Comparison of ENCODE assay signal across 10 cellular contexts in genomic region chr3:27521179-27521871, GRCh38. TPM values are rescaled to one million over a fixed set of nuclear protein-coding genes. Genes with fewer than 3 reads are reported as not detected.
DNase-seq lines count a peak whose midpoint lies in the region; ATAC-seq, FAIRE-seq and TF ChIP-seq lines count a peak whose summit lies in the region.
"Had no signal": no experiment of that assay in that cellular context is flagged by ENCODE, and none has a peak within 500 bp of the region (broad histone marks: within the 10 kb centered on the region; RNA-seq: fewer than 3 reads in every experiment).

No MANE protein-coding gene starts in this region.

- ATAC-seq in K562 (no peak), HepG2 (peak; percentile 96), HG02852 (IDR thresholded peaks at IDR 0.05; ENCODE audit: unreplicated experiment) (no peak), HG02884 (IDR thresholded peaks at IDR 0.05; ENCODE audit: unreplicated experiment) (no peak)

- H4K20me1 ChIP-seq in K562 (replicated peaks; ENCODE audit: control insufficient read depth, insufficient read depth, low read length), result no peaks in the 10 kb centered on the region
- H4K20me1 ChIP-seq in HepG2 (ENCODE audit: insufficient read depth, low read length), result no peaks in the 10 kb centered on the region

- in situ Hi-C loops in K562 (cut with MboI) (no loop called here), HepG2 (cut with HindIII; ENCODE audit: extremely low pct_ligation_motif_present, low pct_unique_long_range_greater_than_20kb) (no loop called here)

- H3K9ac ChIP-seq in K562 (ENCODE audit: insufficient read depth in 1 of 2, low read depth in 2 of 2, low read length in 2 of 2) (no peak overlapping the region), HepG2 (ENCODE audit: insufficient read depth, low read depth, low read length) (no peak overlapping the region)

- H3K9me1 ChIP-seq in K562 (ENCODE audit: control insufficient read depth, insufficient read depth, low read length), result no peaks in the 10 kb centered on the region

- H3K4me2 ChIP-seq in K562 (ENCODE audit: insufficient read depth, low read length), result no peak overlapping the region
- H3K4me2 ChIP-seq in HepG2 (ENCODE audit: low read depth, low read length), result peak overlapping the region; percentile 48

- POLR2A ChIA-PET in K562 (lab: Yijun Ruan, JAX), result no interaction called here
- POLR2A ChIA-PET in HepG2 (lab: Yijun Ruan, JAX), result interaction anchor here (0.9 kb wide), 2 partner anchors 12 to 37 kb away, joined by 3 read pairs; partner anchors contain the start of gene SLC4A7

- 1% methylated on average over 5 of the region's 5 CpGs for WGBS in K562 (ENCODE audit: insufficient coverage, low coverage, missing lambda C conversion rate)
- 1% methylated on average over 5 of the region's 5 CpGs for WGBS in HepG2 (ENCODE audit: low lambda C conversion rate)

- H2AFZ ChIP-seq in K562 (ENCODE audit: low read depth, low read length) (no peak overlapping the region), HepG2 (ENCODE audit: low read length) (peak overlapping the region; percentile 23)

- H3K27ac ChIP-seq in K562 (ENCODE audit: extremely low read depth, low read depth, low read length) (no peak overlapping the region), HepG2 (ENCODE audit: extremely low read length, insufficient read depth, low read length) (peak overlapping the region; percentile 17), substantia nigra (ENCODE audit: low read depth, low read length, poor library complexity, severe bottlenecking) (no peak overlapping the region)

- intact Hi-C loops in K562 (cut with micrococcal nuclease), result no loop called here
- intact Hi-C loops in HepG2 (cut with micrococcal nuclease; ENCODE audit: unreplicated experiment), result no loop called here

- CTCF ChIA-PET in K562 (lab: Yijun Ruan, JAX; ENCODE audit: low intra/inter-chr PET ratio) (no interaction called here), HepG2 (lab: Yijun Ruan, JAX; ENCODE audit: low intra/inter-chr PET ratio, low total read pairs) (no interaction called here)

- H3K79me2 ChIP-seq in K562 (ENCODE audit: control insufficient read depth, insufficient read depth, low read length), result no peaks in the 10 kb centered on the region
- no peaks in the 10 kb centered on the region for H3K79me2 ChIP-seq in HepG2 (ENCODE audit: insufficient read depth, low read length)

- TF ChIP-seq POLR2A in K562 (conservative IDR thresholded peaks at IDR 0.05), result no peak
- no peak for TF ChIP-seq POLR2A in HepG2 (IDR thresholded peaks at IDR 0.05; ENCODE audit: insufficient read depth in 1 of 2, low read depth in 2 of 2, low read length in 2 of 2)

- BruUV-seq in K562 (replicated peaks; lab: Mats Ljungman, UMichigan) (no TSS peak), HepG2 (replicated peaks; lab: Mats Ljungman, UMichigan) (no TSS peak)

- TF ChIP-seq CTCF in K562 (IDR thresholded peaks at IDR 0.05 in 2 of 3, conservative IDR thresholded peaks at IDR 0.05 in 1 of 3; ENCODE audit: insufficient read depth in 2 of 3, low read depth in 1 of 3, low read length in 3 of 3) (no peak), HepG2 (CRISPR knock-in tag; IDR thresholded peaks at IDR 0.05) (no peak)

- DNase-seq in AG08395 (ENCODE audit: low spot score) (peak; percentile 82), Kasumi-1 (lab: John Stamatoyannopoulos, UW) (peak; percentile 19 to 22), K562 (ENCODE audit: extremely low read depth in 1 of 4, low spot score in 3 of 4) (no peak), HepG2 (ENCODE audit: low spot score) (peak; percentile 69), substantia nigra (lab: John Stamatoyannopoulos, UW) (no peak)
- DNase-seq in stimulated activated CD4-positive, alpha-beta T cell treated with anti-CD3 and anti-CD28 coated beads, Interleukin-4, amount 100 ng/mL, for 4 hours, result no peak
- DNase-seq: DND-41, NCI-H2081 treated with DMSO at 0.1 percent for 48 hours had no signal

- H3K36me3 ChIP-seq in K562 (ENCODE audit: control insufficient read depth, insufficient read depth, low read length), result no peaks in the 10 kb centered on the region
- no peaks in the 10 kb centered on the region for H3K36me3 ChIP-seq in HepG2 (replicated peaks in 1 of 2; ENCODE audit: control insufficient read depth in 1 of 2, insufficient read depth in 2 of 2, low read length in 2 of 2)

- no peaks in the 10 kb centered on the region for H3K27me3 ChIP-seq in K562 (ENCODE audit: control insufficient read depth in 2 of 2, insufficient read depth in 2 of 2, low read length in 2 of 2)
- H3K27me3 ChIP-seq in HepG2 (ENCODE audit: control insufficient read depth in 1 of 2, insufficient read depth in 2 of 2, low read length in 2 of 2), result no peaks in the 10 kb centered on the region

- H3K4me3 ChIP-seq in K562, result no peak overlapping the region
- peak overlapping the region in 1 of 3 experiments; percentile 19; a peak in 1 of 6 replicates for H3K4me3 ChIP-seq in HepG2 (replicated peaks in 1 of 3; ENCODE audit: insufficient read depth in 1 of 3, low read depth in 2 of 3, low read length in 3 of 3)

- FAIRE-seq in K562 (lab: Jason Lieb, UNC), result no peak
- FAIRE-seq in HepG2 (lab: Jason Lieb, UNC), result peak; percentile 30

- TF ChIP-seq EP300 in K562 (IDR thresholded peaks at IDR 0.05; ENCODE audit: low read length) (no peak), HepG2 (IDR thresholded peaks at IDR 0.05; ENCODE audit: low read depth in 2 of 2, low read length in 2 of 2) (peak in 1 of 2 experiments; percentile 66; a peak in 2 of 4 replicates), HepG2 (CRISPR knock-in tag; IDR thresholded peaks at IDR 0.05; ENCODE audit: borderline replicate concordance) (no peak)

- H3K9me3 ChIP-seq in K562 (replicated peaks; ENCODE audit: control insufficient read depth, insufficient read depth, low read depth, low read length) (no peaks in the 10 kb centered on the region), HepG2 (ENCODE audit: low read length) (no peaks in the 10 kb centered on the region)

- TF ChIP-seq RAD21 in K562 (CRISPR knock-in tag; conservative IDR thresholded peaks at IDR 0.05 in 1 of 2, IDR thresholded peaks at IDR 0.05 in 1 of 2) (no peak), HepG2 (CRISPR knock-in tag; IDR thresholded peaks at IDR 0.05) (no peak)

- H3K4me1 ChIP-seq in K562 (replicated peaks in 1 of 2; ENCODE audit: control insufficient read depth in 2 of 2, insufficient read depth in 2 of 2, low read length in 2 of 2) (no peaks in the 10 kb centered on the region), HepG2 (ENCODE audit: insufficient read depth, low read length) (peaks cover 30% of the 10 kb centered on the region)

TF ChIP-seq in K562, 482 proteins besides CTCF, POLR2A, EP300 and RAD21 (continues in another document):
- TF ChIP-seq POLR3A (IDR thresholded peaks at IDR 0.05; ENCODE audit: borderline replicate concordance, extremely low read depth, insufficient read depth, insufficient read length), result no peak

TF ChIP-seq in HepG2, 621 proteins besides CTCF, POLR2A, EP300 and RAD21 (continues in another document):
- TF ChIP-seq NR2F6 (IDR thresholded peaks at IDR 0.05), result peak; percentile 56
- TF ChIP-seq NR2F6 (CRISPR knock-in tag; IDR thresholded peaks at IDR 0.05), result peak; percentile 77
- TF ChIP-seq MAFK (conservative IDR thresholded peaks at IDR 0.05 in 1 of 2, IDR thresholded peaks at IDR 0.05 in 1 of 2; ENCODE audit: low read length in 2 of 2), result peak; percentile 37 to 54; a peak in 2 of 4 replicates
- 0 out of 2 replicates have a peak, but pooled peaks have one; percentile 30 for TF ChIP-seq THAP11 (CRISPR knock-in tag; IDR thresholded peaks at IDR 0.05)

RNA-seq across cellular contexts. Expression of gene SLC4A7, which starts 37.1 kb away (rescaled TPM):
- total RNA-seq in K562 (2011; cell fraction: chromatin; rRNA removed; ENCODE audit: low replicate concordance), result 19.1 and 50.3 TPM in 2 replicates
- 8.2 and 11.8 TPM in 2 replicates for total RNA-seq in K562 (2011; cell fraction: nucleolus; rRNA removed)
- total RNA-seq in K562 (2011; cell fraction: nucleoplasm; rRNA removed), result 17.5 and 23.4 TPM in 2 replicates
- 6.6 and 9.3 TPM in 2 replicates for total RNA-seq in K562 (2014; rRNA removed)
- total RNA-seq in K562 (2014; rRNA removed; fragmentation: Illumina TruSeq; extraction: Trizol), result 13.6 and 17.8 TPM in 2 replicates
- 8.0 and 9.3 TPM in 2 replicates for total RNA-seq in K562 (2015; rRNA removed; fragmentation: Illumina TruSeq; extraction: Trizol)
- total RNA-seq in K562 (2021), result 8.3 and 8.4 TPM in 2 replicates
- polyA plus RNA-seq in K562 (2011; rRNA removed), result 6.0 and 8.1 TPM in 2 replicates
- polyA plus RNA-seq in K562 (2011; cell fraction: cytosol; rRNA removed), result 1.6 and 2.9 TPM in 2 replicates
- 5.0 and 8.5 TPM in 2 replicates for polyA plus RNA-seq in K562 (2011; cell fraction: nucleus; rRNA removed)
- 2.5 and 2.7 TPM in 2 replicates for polyA plus RNA-seq in K562 (2012)
- 4.5 and 5.3 TPM in 2 replicates for polyA plus RNA-seq in K562 (2014; fragmentation: Illumina TruSeq; extraction: Trizol)
- 1 to 10 TPM; 1.7 to 1.9 TPM for polyA plus RNA-seq in K562 (2014; fragmentation: Nextera tagmentation; extraction: Ambion mirVana)
- 3.3 and 5.6 TPM in 2 replicates for polyA plus RNA-seq in K562 (2014; rRNA removed)
- polyA minus RNA-seq in K562 (2011; rRNA and poly(A)+ RNA removed), result 22.2 and 31.1 TPM in 2 replicates
- polyA minus RNA-seq in K562 (2011; cell fraction: cytosol; rRNA and poly(A)+ RNA removed), result 13.2 and 14.6 TPM in 2 replicates
- polyA minus RNA-seq in K562 (2011; cell fraction: nucleus; rRNA and poly(A)+ RNA removed), result 11.0 and 14.7 TPM in 2 replicates
- 34.0 and 43.8 TPM in 2 replicates for total RNA-seq in HepG2 (2016; rRNA removed; fragmentation: Illumina TruSeq; extraction: Trizol)
- 34.8 and 42.1 TPM in 2 replicates for total RNA-seq in HepG2 (2016; cell fraction: cytosol; rRNA removed; fragmentation: Illumina TruSeq; extraction: Trizol; ENCODE audit: low read depth)
- 29.3 and 44.3 TPM in 2 replicates for total RNA-seq in HepG2 (2016; cell fraction: insoluble cytoplasmic fraction; rRNA removed; fragmentation: Illumina TruSeq; extraction: Trizol)
- total RNA-seq in HepG2 (2016; cell fraction: membrane; rRNA removed; fragmentation: Illumina TruSeq; extraction: Trizol), result 28.7 and 35.6 TPM in 2 replicates
- total RNA-seq in HepG2 (2016; cell fraction: nucleus; rRNA removed; fragmentation: Illumina TruSeq; extraction: Trizol), result 71.7 and 82.7 TPM in 2 replicates
- 11.5 and 16.4 TPM in 2 replicates for polyA plus RNA-seq in HepG2 (2011; rRNA removed)
- 4.3 and 6.6 TPM in 2 replicates for polyA plus RNA-seq in HepG2 (2011; cell fraction: cytosol; rRNA removed)
- polyA plus RNA-seq in HepG2 (2011; cell fraction: nucleus; rRNA removed), result 25.4 and 28.4 TPM in 2 replicates
- polyA plus RNA-seq in HepG2 (2012), result 17.0 and 18.8 TPM in 2 replicates
- polyA plus RNA-seq in HepG2 (2016; cell fraction: cytosol; fragmentation: Illumina TruSeq; extraction: Trizol; ENCODE audit: low read depth), result 0.26 and 0.35 TPM in 2 replicates
- 5.9 and 6.7 TPM in 2 replicates for polyA plus RNA-seq in HepG2 (2016; cell fraction: insoluble cytoplasmic fraction; fragmentation: Illumina TruSeq; extraction: Trizol; ENCODE audit: low read depth)
- polyA plus RNA-seq in HepG2 (2016; cell fraction: membrane; fragmentation: Illumina TruSeq; extraction: Trizol; ENCODE audit: low read depth), result 0.84 and 1.2 TPM in 2 replicates
- 35.5 and 37.9 TPM in 2 replicates for polyA plus RNA-seq in HepG2 (2016; cell fraction: nucleus; fragmentation: Illumina TruSeq; extraction: Trizol; ENCODE audit: insufficient read depth, low read depth)
- polyA minus RNA-seq in HepG2 (2011; rRNA and poly(A)+ RNA removed; ENCODE audit: low replicate concordance), result 15.4 and 26.8 TPM in 2 replicates
- polyA minus RNA-seq in HepG2 (2011; cell fraction: cytosol; rRNA and poly(A)+ RNA removed), result 51.8 and 52.8 TPM in 2 replicates
- 130 and 149 TPM in 2 replicates for polyA minus RNA-seq in HepG2 (2011; cell fraction: nucleus; rRNA and poly(A)+ RNA removed)

Comparison
In these comparisons a context has a peak if more than half of its experiments do, and no peak if none do; other contexts are left out.
1. DNase-seq: peak in AG08395 (single experiment), Kasumi-1 (2 of 2) and HepG2 (single experiment); none in K562 (0 of 4), substantia nigra (0 of 49) and stimulated activated CD4-positive, alpha-beta T cell treated with anti-CD3 and anti-CD28 coated beads, Interleukin-4, amount 100 ng/mL, for 4 hours (0 of 2).